In the genomic region with DNA sequence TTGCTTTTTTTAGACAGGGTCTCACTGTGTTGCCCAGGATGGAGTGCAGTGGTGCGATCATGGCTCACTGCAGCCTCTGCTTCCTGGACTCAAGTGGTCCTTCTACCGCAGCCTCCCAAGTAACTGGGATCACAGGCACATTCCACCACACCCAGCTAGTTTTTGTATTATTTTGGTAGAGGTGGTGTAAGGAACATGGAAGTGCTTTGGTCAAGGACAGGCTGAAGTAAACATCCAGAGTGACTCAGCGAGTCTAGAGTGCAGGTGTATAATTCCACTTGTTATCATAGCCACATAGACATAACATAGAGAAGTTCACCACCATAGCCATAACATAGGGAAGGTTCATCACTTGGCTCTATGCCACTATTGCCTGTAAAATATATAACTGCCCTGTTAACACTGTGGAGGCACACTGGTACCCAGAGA, we compare ENCODE assay signal across 12 cellular contexts.
DNase-seq lines count a peak whose midpoint lies in the region; ATAC-seq and TF ChIP-seq lines count a peak whose summit lies in the region.
"Had no signal": no experiment of that assay in that cellular context is flagged by ENCODE, and none has a peak within 500 bp of the region (broad histone marks: within the 10 kb centered on the region; RNA-seq: fewer than 3 reads in every experiment).

No MANE protein-coding gene starts in this region.

- H3K27me3 ChIP-seq in IMR-90 (ENCODE audit: control insufficient read depth, insufficient read depth, low read length) (no peaks in the 10 kb centered on the region), kidney epithelial cell (ENCODE audit: control insufficient read depth, insufficient read depth, low read length) (no peaks in the 10 kb centered on the region), ascending aorta (no peaks in the 10 kb centered on the region)
- H3K27me3 ChIP-seq: transverse colon had no signal

- no peak overlapping the region for H3K18ac ChIP-seq in IMR-90 (ENCODE audit: low read depth, low read length)

- TF ChIP-seq POLR2A in IMR-90 (IDR thresholded peaks at IDR 0.05; ENCODE audit: low read depth, low read length), result no peak

- BruUV-seq in IMR-90 (replicated peaks; lab: Mats Ljungman, UMichigan) (no TSS peak), Calu3 (replicated peaks; lab: Mats Ljungman, UMichigan) (no TSS peak)

- no peak overlapping the region for H3K4me3 ChIP-seq in IMR-90 (ENCODE audit: insufficient read depth, low read depth, low read length)
- H3K4me3 ChIP-seq in kidney epithelial cell (ENCODE audit: low read depth, low read length), result no peak overlapping the region
- H3K4me3 ChIP-seq in ascending aorta, result no peak overlapping the region
- H3K4me3 ChIP-seq: transverse colon had no signal

- no peak overlapping the region for H3K4me3 Mint-ChIP-seq in Calu3 (ENCODE audit: low read depth, unreplicated experiment)
- H3K4me3 Mint-ChIP-seq: activated naive CD4-positive, alpha-beta T cell treated with anti-CD3 and anti-CD28 coated beads, Interleukin-2, amount 50 U/mL, for 24 hours had no signal

- H3K27ac ChIP-seq in IMR-90 (ENCODE audit: insufficient read depth, low read length) (no peak overlapping the region), ascending aorta (no peak overlapping the region)
- H3K27ac ChIP-seq: transverse colon had no signal

- no CpG with 5 or more reads among the region's 3 CpGs for WGBS in IMR-90 (ENCODE audit: extremely low coverage in 2 of 2, insufficient read length in 1 of 2), 2 experiments

- H3K4me2 ChIP-seq in IMR-90 (ENCODE audit: low read depth, low read length), result no peak overlapping the region

- H3K79me1 ChIP-seq in IMR-90 (ENCODE audit: low read depth in 1 of 2, low read length in 2 of 2), result no peaks in the 10 kb centered on the region

- no peak overlapping the region for H2AFZ ChIP-seq in IMR-90 (replicated peaks; ENCODE audit: low read length, poor library complexity)

- ATAC-seq in GM18498 (IDR thresholded peaks at IDR 0.05; ENCODE audit: unreplicated experiment) (peak; percentile 30), GM21526 (IDR thresholded peaks at IDR 0.05; ENCODE audit: low FRiP score, unreplicated experiment) (peak; percentile 42), IMR-90 (ENCODE audit: low read depth) (peak; percentile 18), GM21786 (IDR thresholded peaks at IDR 0.05; ENCODE audit: unreplicated experiment) (no peak), esophagus mucosa (no peak)

- in situ Hi-C loops in IMR-90 (cut with MboI; ENCODE audit: low sequenced_read_pairs), result no loop called here

- CTCF ChIA-PET in IMR-90 (lab: Yijun Ruan, JAX), result no interaction called here
- CTCF ChIA-PET in Calu3 (lab: Charles Lee), result no interaction called here

- no peak overlapping the region for H3K9ac ChIP-seq in IMR-90 (ENCODE audit: low read depth, low read length)

- H3K23ac ChIP-seq in IMR-90 (ENCODE audit: low read depth, low read length), result no peak overlapping the region

- no peak for TF ChIP-seq CTCF in IMR-90 (conservative IDR thresholded peaks at IDR 0.05; ENCODE audit: low read depth, low read length)
- no peak for TF ChIP-seq CTCF in kidney epithelial cell (IDR thresholded peaks at IDR 0.05; ENCODE audit: insufficient read depth, low read length, poor library complexity, severe bottlenecking)
- no peak for TF ChIP-seq CTCF in Calu3 (IDR thresholded peaks at IDR 0.05; ENCODE audit: unreplicated experiment)
- TF ChIP-seq CTCF in ascending aorta (IDR thresholded peaks at IDR 0.05), result no peak

- no peaks in the 10 kb centered on the region for H3K9me1 ChIP-seq in IMR-90 (ENCODE audit: insufficient read depth, low read length)

- no peak overlapping the region for H2AK9ac ChIP-seq in IMR-90 (replicated peaks; ENCODE audit: low read depth, low read length, poor library complexity)

- H3K27ac Mint-ChIP-seq in Calu3 (ENCODE audit: unreplicated experiment), result no peak overlapping the region
- H3K27ac Mint-ChIP-seq: activated naive CD4-positive, alpha-beta T cell treated with anti-CD3 and anti-CD28 coated beads, Interleukin-2, amount 50 U/mL, for 24 hours had no signal

- H3K9me3 ChIP-seq in IMR-90 (ENCODE audit: control insufficient read depth, insufficient read depth, low read length) (no peaks in the 10 kb centered on the region), ascending aorta (no peaks in the 10 kb centered on the region)
- H3K9me3 ChIP-seq: transverse colon had no signal

- H3K4me1 ChIP-seq in IMR-90 (ENCODE audit: control insufficient read depth, insufficient read depth, low read length) (no peaks in the 10 kb centered on the region; the same call in 1 of the 2 replicates), ascending aorta (no peaks in the 10 kb centered on the region)
- H3K4me1 ChIP-seq: transverse colon had no signal

- POLR2A ChIA-PET in IMR-90 (lab: Charles Lee; ENCODE audit: unreplicated experiment), result interaction anchor here (0.5 kb wide), 1 partner anchor 182 kb away, joined by 3 read pairs; no protein-coding TSS in a partner anchor

- no peaks in the 10 kb centered on the region for H3K27me3 Mint-ChIP-seq in Calu3 (ENCODE audit: unreplicated experiment)
- H3K27me3 Mint-ChIP-seq: activated naive CD4-positive, alpha-beta T cell treated with anti-CD3 and anti-CD28 coated beads, Interleukin-2, amount 50 U/mL, for 24 hours had no signal

- H3K36me3 ChIP-seq in IMR-90 (ENCODE audit: control insufficient read depth, insufficient read depth, low read length) (no peaks in the 10 kb centered on the region), kidney epithelial cell (ENCODE audit: control insufficient read depth, insufficient read depth, low read length) (no peaks in the 10 kb centered on the region), ascending aorta (no peaks in the 10 kb centered on the region)
- H3K36me3 ChIP-seq: transverse colon had no signal

- H4K20me1 ChIP-seq in IMR-90 (ENCODE audit: insufficient read depth, low read length), result no peaks in the 10 kb centered on the region

- DNase-seq in IMR-90 (peak; percentile 16), kidney epithelial cell (ENCODE audit: low read depth) (peak; percentile 2), Calu3 (no peak), ascending aorta (ENCODE audit: low spot score in 2 of 2) (no peak)
- DNase-seq: MV-4-11, T-helper 9 cell, transverse colon had no signal

- no peak for TF ChIP-seq RAD21 in IMR-90 (IDR thresholded peaks at IDR 0.05; ENCODE audit: low read length)

- no peak overlapping the region for H3K56ac ChIP-seq in IMR-90 (ENCODE audit: extremely low read depth, insufficient read depth, low read length)

- H3K14ac ChIP-seq in IMR-90 (replicated peaks; ENCODE audit: low read depth, low read length), result no peak overlapping the region

- peaks cover 4% of the 10 kb centered on the region for H3K9me3 Mint-ChIP-seq in Calu3 (ENCODE audit: low read depth, unreplicated experiment)
- H3K9me3 Mint-ChIP-seq: activated naive CD4-positive, alpha-beta T cell treated with anti-CD3 and anti-CD28 coated beads, Interleukin-2, amount 50 U/mL, for 24 hours had no signal

- dilution Hi-C loops in IMR-90 (cut with HindIII; ENCODE audit: low sequenced_read_pairs, unreplicated experiment), result no loop called here

- no peak overlapping the region for H2AK5ac ChIP-seq in IMR-90 (ENCODE audit: low read depth, low read length)

- no peak overlapping the region for H2BK20ac ChIP-seq in IMR-90 (ENCODE audit: low read depth, low read length)

- no peak overlapping the region for H2BK15ac ChIP-seq in IMR-90 (ENCODE audit: low read depth, low read length)

- no peaks in the 10 kb centered on the region for H3K4me1 Mint-ChIP-seq in Calu3 (ENCODE audit: low read depth, unreplicated experiment)

- no peak overlapping the region for H2BK5ac ChIP-seq in IMR-90 (ENCODE audit: low read depth, low read length, poor library complexity, severe bottlenecking)

- no peak overlapping the region for H3K4ac ChIP-seq in IMR-90 (ENCODE audit: low read depth, low read length)

- H4K8ac ChIP-seq in IMR-90 (ENCODE audit: low read depth in 2 of 2, low read length in 2 of 2), result no peak overlapping the region

- H4K91ac ChIP-seq in IMR-90 (ENCODE audit: insufficient read depth, low read depth, low read length), result no peak overlapping the region

- H4K5ac ChIP-seq in IMR-90 (ENCODE audit: low read depth, low read length), result no peak overlapping the region

- no peaks in the 10 kb centered on the region for H3K36me3 Mint-ChIP-seq in Calu3 (ENCODE audit: insufficient read depth, unreplicated experiment)
- H3K36me3 Mint-ChIP-seq: activated naive CD4-positive, alpha-beta T cell treated with anti-CD3 and anti-CD28 coated beads, Interleukin-2, amount 50 U/mL, for 24 hours had no signal

- H2BK120ac ChIP-seq in IMR-90 (ENCODE audit: low read depth, low read length), result no peak overlapping the region

- intact Hi-C loops in IMR-90 (cut with micrococcal nuclease) (no loop called here), Calu3 (cut with micrococcal nuclease; ENCODE audit: unreplicated experiment) (no loop called here), ascending aorta (cut with DNase I) (no loop called here)

TF ChIP-seq in IMR-90, 13 proteins besides CTCF, POLR2A, EP300 and RAD21:
- TF ChIP-seq NFE2L2 (IDR thresholded peaks at IDR 0.05; ENCODE audit: low read depth, low read length) (peak; percentile 51; the same call in 1 of the 2 replicates), MAZ (IDR thresholded peaks at IDR 0.05; ENCODE audit: borderline replicate concordance, low read depth, low read length) (no peak)

Comparison
In these comparisons a context has a peak if more than half of its experiments do, and no peak if none do; other contexts are left out.
1. ATAC-seq: peak in GM18498 (single experiment), GM21526 (single experiment) and IMR-90 (single experiment); none in GM21786 (single experiment) and esophagus mucosa (single experiment).
2. DNase-seq: peak in IMR-90 (single experiment) and kidney epithelial cell (single experiment); none in Calu3 (single experiment) and ascending aorta (0 of 2).